Comparison of ENCODE assay signal across 8 cellular contexts in the genomic region with DNA sequence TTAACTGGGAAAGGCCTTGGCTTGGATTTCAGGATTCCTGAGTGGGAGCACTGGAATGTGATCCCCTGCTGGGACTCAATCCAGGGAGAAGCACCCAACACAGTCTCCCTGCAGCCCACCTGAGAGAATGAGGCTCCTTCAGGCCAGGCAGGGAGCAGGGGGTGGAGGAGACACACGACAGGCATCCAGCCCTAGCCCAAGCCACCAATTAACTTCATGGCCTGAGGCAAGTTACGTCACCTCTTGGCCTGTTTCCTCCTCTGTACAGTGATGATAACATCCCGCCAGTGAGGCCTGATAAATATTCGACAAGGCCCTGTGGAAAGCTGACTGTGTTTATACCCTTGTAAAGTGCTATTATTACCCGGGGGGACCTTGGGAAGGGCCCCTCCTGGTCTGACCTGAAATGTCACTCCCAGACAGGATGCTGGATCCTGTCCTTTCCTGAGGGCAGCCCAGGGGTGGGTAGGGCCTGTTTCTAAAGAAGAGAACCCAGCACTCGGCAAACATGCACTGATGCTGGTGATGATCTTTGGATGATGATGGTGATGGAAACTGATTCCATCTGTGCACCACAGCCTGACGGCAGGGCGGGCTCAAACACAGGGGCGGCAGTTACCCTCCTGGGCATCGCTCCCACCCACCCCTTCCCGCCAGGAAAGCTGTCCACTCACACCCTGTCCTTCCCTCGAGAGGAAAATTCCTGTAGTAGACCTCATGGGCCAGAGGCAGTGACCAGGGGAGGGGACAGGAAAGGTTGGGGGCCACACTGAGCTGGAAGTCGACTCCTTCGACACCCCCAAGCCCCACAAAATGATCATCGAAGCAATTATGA. TPM values are rescaled to one million over a fixed set of nuclear protein-coding genes. Genes with fewer than 3 reads are reported as not detected.
DNase-seq lines count a peak whose midpoint lies in the region; ATAC-seq and TF ChIP-seq lines count a peak whose summit lies in the region.
"Had no signal": no experiment of that assay in that cellular context is flagged by ENCODE, and none has a peak within 500 bp of the region (broad histone marks: within the 10 kb centered on the region; RNA-seq: fewer than 3 reads in every experiment).

No MANE protein-coding gene starts in this region.

- H3K79me2 ChIP-seq in SK-N-SH (ENCODE audit: insufficient read depth), result no peaks in the 10 kb centered on the region

- intact Hi-C loops in stomach (cut with DNase I; ENCODE audit: low total_unique reads), result no loop called here

- peak overlapping the region; percentile 63 for H3K27ac ChIP-seq in HEK293 (ENCODE audit: extremely low read depth, low read depth, low read length)
- peak overlapping the region in 1 of 2 experiments; percentile 80; a peak in 2 of 4 replicates for H3K27ac ChIP-seq in SK-N-SH (ENCODE audit: low read depth in 2 of 2, low read length in 1 of 2)
- H3K27ac ChIP-seq in stomach, result peak overlapping the region; percentile 65 to 83 (median 76)

- H3K36me3 ChIP-seq in HEK293 (ENCODE audit: control insufficient read depth in 2 of 2, insufficient read depth in 1 of 2, low read length in 2 of 2), result peaks cover 0 to 21% of the 10 kb centered on the region in 2 experiments; a peak in 2 of 3 replicates
- peaks cover 0 to 18% of the 10 kb centered on the region in 2 experiments for H3K36me3 ChIP-seq in SK-N-SH (replicated peaks in 1 of 2; ENCODE audit: control insufficient read depth in 1 of 2, insufficient read depth in 2 of 2, low read length in 1 of 2)
- H3K36me3 ChIP-seq in stomach, result peaks cover 20 to 33% (median 23%) of the 10 kb centered on the region in 4 donors

- peak; percentile 89 for DNase-seq in SK-N-SH
- peak; percentile 57 for DNase-seq in foreskin melanocyte
- DNase-seq in stomach, result peak; percentile 86
- DNase-seq in NCI-H774 (lab: John Stamatoyannopoulos, UW), result no peak
- DNase-seq: activated CD4-positive, alpha-beta T cell treated with anti-CD3 and anti-CD28 coated beads, Interleukin-2, amount 50 U/mL, for 1 hour had no signal

- TF ChIP-seq EP300 in SK-N-SH (IDR thresholded peaks at IDR 0.05; ENCODE audit: borderline replicate concordance in 1 of 2, low read depth in 1 of 2, low read length in 1 of 2), result peak in 1 of 2 experiments; percentile 81; a peak in 2 of 4 replicates
- TF ChIP-seq EP300 in stomach (IDR thresholded peaks at IDR 0.05), result no peak

- TF ChIP-seq POLR2A in stomach (IDR thresholded peaks at IDR 0.05), result no peak

- no peak; the same call in 1 of the 2 replicates for TF ChIP-seq RAD21 in SK-N-SH (IDR thresholded peaks at IDR 0.05; ENCODE audit: low read length)

- TF ChIP-seq CTCF in HEK293 (tag by site-specific recombination; IDR thresholded peaks at IDR 0.05) (no peak), SK-N-SH (IDR thresholded peaks at IDR 0.05) (no peak), stomach (IDR thresholded peaks at IDR 0.05) (no peak)

- H3K9ac ChIP-seq in SK-N-SH, result no peak overlapping the region

- H3K9me2 ChIP-seq in SK-N-SH, result no peaks in the 10 kb centered on the region

- no peak overlapping the region for H2AFZ ChIP-seq in SK-N-SH (ENCODE audit: low read depth)

- H3K4me2 ChIP-seq in SK-N-SH, result no peak overlapping the region

- H3K4me1 ChIP-seq in HEK293 (ENCODE audit: control insufficient read depth, insufficient read depth, low read length) (peaks cover 4% of the 10 kb centered on the region; the same call in 1 of the 2 replicates), SK-N-SH (ENCODE audit: control insufficient read depth in 1 of 2, insufficient read depth in 2 of 2, low read depth in 1 of 2, low read length in 1 of 2) (peaks cover 3 to 37% of the 10 kb centered on the region in 2 experiments; a peak in 2 of 4 replicates), stomach (peaks cover 25 to 37% (median 31%) of the 10 kb centered on the region in 4 donors)

- CTCF ChIA-PET in HEK293 (lab: Yijun Ruan, JAX), result interaction anchor here (0.6 to 5.2 kb wide), 7 partner anchors 8 to 399 kb away, joined by 3 to 31 read pairs (median 7); a partner anchor contains a TSS
- CTCF ChIA-PET in SK-N-SH (lab: Yijun Ruan, JAX), result interaction anchor here (0.6 to 2.8 kb wide), 7 partner anchors 14 to 739 kb away, joined by 3 to 19 read pairs (median 3); a partner anchor contains a TSS

- H4K20me1 ChIP-seq in SK-N-SH (ENCODE audit: insufficient read depth), result no peaks in the 10 kb centered on the region

- no peaks in the 10 kb centered on the region for H3F3A ChIP-seq in SK-N-SH (replicated peaks; ENCODE audit: insufficient read depth)

- no peaks in the 10 kb centered on the region for H3K9me3 ChIP-seq in HEK293 (ENCODE audit: control insufficient read depth, insufficient read depth, low read depth, low read length)
- H3K9me3 ChIP-seq in SK-N-SH, result no peaks in the 10 kb centered on the region
- H3K9me3 ChIP-seq in stomach, result no peaks in the 10 kb centered on the region

- ATAC-seq in HG02763 (IDR thresholded peaks at IDR 0.05; ENCODE audit: unreplicated experiment) (no peak), GM19467 (IDR thresholded peaks at IDR 0.05; ENCODE audit: unreplicated experiment) (no peak)

- POLR2A ChIA-PET in HEK293 (lab: Yijun Ruan, JAX), result interaction anchor here (0.6 to 2.5 kb wide), 6 partner anchors 16 to 263 kb away, joined by 3 to 11 read pairs (median 4); a partner anchor contains a TSS
- POLR2A ChIA-PET in SK-N-SH (lab: Yijun Ruan, JAX), result interaction anchor here (1.1 to 1.9 kb wide), 3 partner anchors 8 to 33 kb away, joined by 4 to 6 read pairs (median 4); no protein-coding TSS in a partner anchor

- 58% methylated on average over 12 of the region's 15 CpGs for WGBS in SK-N-SH (ENCODE audit: low lambda C conversion rate)
- WGBS in stomach, 5 donors, result 40 to 52% (median 46%) methylated on average over 9 to 15 of the region's 15 CpGs

- H3K27me3 ChIP-seq in SK-N-SH (ENCODE audit: insufficient read depth), result no peaks in the 10 kb centered on the region
- no peaks in the 10 kb centered on the region for H3K27me3 ChIP-seq in stomach

- H3K4me3 ChIP-seq in HEK293 (ENCODE audit: low read depth, low read length) (no peak overlapping the region), SK-N-SH (ENCODE audit: low read depth in 2 of 2, low read length in 1 of 2) (no peak overlapping the region), stomach (no peak overlapping the region)

TF ChIP-seq in HEK293, 187 proteins besides CTCF, POLR2A, EP300 and RAD21 (continues in another document):
- TF ChIP-seq GLIS2 (tag by site-specific recombination; IDR thresholded peaks at IDR 0.05) (peak; percentile 93), ZNF184 (tag by site-specific recombination; IDR thresholded peaks at IDR 0.05) (no peak), ZNF600 (tag by site-specific recombination; IDR thresholded peaks at IDR 0.05) (peak; percentile 4; the same call in 1 of the 2 replicates)
- TF ChIP-seq, protein P1, sequence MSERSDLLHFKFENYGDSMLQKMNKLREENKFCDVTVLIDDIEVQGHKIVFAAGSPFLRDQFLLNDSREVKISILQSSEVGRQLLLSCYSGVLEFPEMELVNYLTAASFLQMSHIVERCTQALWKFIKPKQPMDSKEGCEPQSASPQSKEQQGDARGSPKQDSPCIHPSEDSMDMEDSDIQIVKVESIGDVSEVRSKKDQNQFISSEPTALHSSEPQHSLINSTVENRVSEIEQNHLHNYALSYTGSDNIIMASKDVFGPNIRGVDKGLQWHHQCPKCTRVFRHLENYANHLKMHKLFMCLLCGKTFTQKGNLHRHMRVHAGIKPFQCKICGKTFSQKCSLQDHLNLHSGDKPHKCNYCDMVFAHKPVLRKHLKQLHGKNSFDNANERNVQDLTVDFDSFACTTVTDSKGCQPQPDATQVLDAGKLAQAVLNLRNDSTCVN (tag by site-specific recombination; optimal IDR thresholded peaks at IDR 0.05), result no peak

TF ChIP-seq in SK-N-SH, 30 proteins besides CTCF, POLR2A, EP300 and RAD21 (continues in another document):
- no peak for TF ChIP-seq GABPA (IDR thresholded peaks at IDR 0.05; ENCODE audit: low read depth)
- no peak for TF ChIP-seq JUND (IDR thresholded peaks at IDR 0.05)
- peak; percentile 84 for TF ChIP-seq RCOR1 (IDR thresholded peaks at IDR 0.05; ENCODE audit: low read length)
- TF ChIP-seq SIN3A (IDR thresholded peaks at IDR 0.05; ENCODE audit: borderline replicate concordance, low read depth, low read length), result no peak
- peak; percentile 92 for TF ChIP-seq GATA2 (CRISPR knock-in tag; IDR thresholded peaks at IDR 0.05)
- peak; percentile 80 for TF ChIP-seq FOXJ3 (CRISPR knock-in tag; IDR thresholded peaks at IDR 0.05)
- no peak for TF ChIP-seq SMC3 (IDR thresholded peaks at IDR 0.05; ENCODE audit: low read depth, low read length)
- no peak for TF ChIP-seq RFX5 (IDR thresholded peaks at IDR 0.05; ENCODE audit: low read length)

RNA-seq across cellular contexts. Expression of a gene that starts 12.4 kb away (rescaled TPM):
- 7.5 and 8.6 TPM in 2 replicates for polyA plus RNA-seq in SK-N-SH (2012; rRNA removed)
- polyA plus RNA-seq in SK-N-SH (2012; cell fraction: cytosol; rRNA removed), result 5.0 and 6.0 TPM in 2 replicates
- polyA plus RNA-seq in SK-N-SH (2012; cell fraction: nucleus; rRNA removed), result 20.0 and 30.2 TPM in 2 replicates
- 10 to 100 TPM in 1 of 5 donors, 1 to 10 TPM in 3, under 1 TPM in 1; 0.29 to 22.2 (median 3.1) TPM for total RNA-seq in stomach
- polyA plus RNA-seq in stomach, result 1 to 10 TPM; 2.9 to 4.4 (median 4.1) TPM

RNA-seq across cellular contexts. Expression of a gene that starts 13.3 kb away (rescaled TPM):
- polyA plus RNA-seq in SK-N-SH (2012; rRNA removed) (3.9 and 5.0 TPM in 2 replicates), stomach (1 to 10 TPM in 2 of 3 donors, not detected in 1; 1.9 to 4.8 TPM)
- polyA plus RNA-seq in SK-N-SH (2012; cell fraction: cytosol; rRNA removed), result 0.46 and 0.96 TPM in 2 replicates
- polyA plus RNA-seq in SK-N-SH (2012; cell fraction: nucleus; rRNA removed), result 57.9 and 78.4 TPM in 2 replicates
- 10 to 100 TPM in 3 of 5 donors, 1 to 10 TPM in 2; 4.4 to 77.0 (median 27.8) TPM for total RNA-seq in stomach

RNA-seq across cellular contexts. Expression of a gene that starts 20.1 kb away (rescaled TPM):
- polyA plus RNA-seq in SK-N-SH (2012; rRNA removed), result not detected in 2 replicates
- polyA plus RNA-seq in SK-N-SH (2012; cell fraction: cytosol; rRNA removed), result not detected in 2 replicates
- polyA plus RNA-seq in SK-N-SH (2012; cell fraction: nucleus; rRNA removed), result not detected in 2 replicates
- total RNA-seq in stomach, result over 10,000 TPM in 1 of 5 donors, 1,000 to 10,000 TPM in 3, 100 to 1,000 TPM in 1; 101 to 32,926 (median 1,172) TPM
- over 10,000 TPM in 2 of 3 donors, 1,000 to 10,000 TPM in 1; 8,432 to 48,206 (median 26,682) TPM for polyA plus RNA-seq in stomach

RNA-seq across cellular contexts. Expression of a gene that starts 20.2 kb away (rescaled TPM):
- polyA plus RNA-seq in SK-N-SH (2012; rRNA removed), result 493 and 565 TPM in 2 replicates
- 608 and 661 TPM in 2 replicates for polyA plus RNA-seq in SK-N-SH (2012; cell fraction: cytosol; rRNA removed)
- polyA plus RNA-seq in SK-N-SH (2012; cell fraction: nucleus; rRNA removed), result 171 and 252 TPM in 2 replicates
- total RNA-seq in stomach, result 100 to 1,000 TPM in 2 of 5 donors, 10 to 100 TPM in 3; 11.9 to 159 (median 68.7) TPM
- polyA plus RNA-seq in stomach, result 100 to 1,000 TPM; 308 to 343 (median 323) TPM

RNA-seq across cellular contexts. Expression of a gene that starts 31.9 kb away (rescaled TPM):
- polyA plus RNA-seq in SK-N-SH (2012; rRNA removed) (6.2 and 6.7 TPM in 2 replicates), stomach (10 to 100 TPM; 12.1 to 19.5 (median 14.0) TPM)
- 2.8 and 4.4 TPM in 2 replicates for polyA plus RNA-seq in SK-N-SH (2012; cell fraction: cytosol; rRNA removed)
- 15.1 and 17.2 TPM in 2 replicates for polyA plus RNA-seq in SK-N-SH (2012; cell fraction: nucleus; rRNA removed)
- 100 to 1,000 TPM in 1 of 5 donors, 10 to 100 TPM in 2, 1 to 10 TPM in 2; 6.4 to 130 (median 12.9) TPM for total RNA-seq in stomach

Comparison
In these comparisons a context has a peak if more than half of its experiments do, and no peak if none do; other contexts are left out.
1. RNA of a gene that starts 20.1 kb away (polyA plus RNA-seq): 8,432 to 48,206 TPM in stomach; not detected in SK-N-SH; every median in the first group is over 1,000 times any median in the second.